11 cellular contexts compared by ENCODE assay signal in the genomic region with DNA sequence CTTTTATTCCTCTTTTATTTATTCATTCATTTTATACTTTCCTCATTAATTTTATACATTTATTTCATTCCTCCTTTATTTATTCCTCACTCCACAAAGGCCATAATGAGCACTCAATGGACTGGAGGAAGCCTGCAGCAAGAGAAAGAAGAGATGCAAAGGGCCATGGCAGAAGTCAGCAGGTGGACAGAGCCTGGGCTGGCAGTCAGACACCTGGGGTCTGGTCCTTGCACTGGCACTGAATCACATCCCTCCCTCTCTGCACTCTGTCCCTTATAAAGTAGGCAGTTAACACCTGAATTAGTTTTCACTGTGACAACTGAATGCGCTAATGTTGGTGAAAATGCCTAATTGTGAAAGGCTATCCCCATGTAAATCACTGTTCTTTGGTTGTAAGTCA. TPM values are rescaled to one million over a fixed set of nuclear protein-coding genes. Genes with fewer than 3 reads are reported as not detected.
"Had no signal": no experiment of that assay in that cellular context is flagged by ENCODE, and none has a peak within 500 bp of the region (broad histone marks: within the 10 kb centered on the region; RNA-seq: fewer than 3 reads in every experiment).

No MANE protein-coding gene starts in this region.

- FAIRE-seq: HepG2, HTR-8/SVneo, K562 had no signal

- DNase-seq: IMR-90, Karpas-422, KBM-7, KG1 had no signal

- ATAC-seq: HepG2, K562 had no signal

- H3K4me2 ChIP-seq: KMS-11 had no signal

- H3K4me3 Mint-ChIP-seq: IgD-negative memory B cell had no signal

- H3K27ac ChIP-seq: HL-60, KMS-11 had no signal

- H3K9ac ChIP-seq: KMS-11 had no signal

- H3K9me3 Mint-ChIP-seq: IgD-negative memory B cell had no signal

- H3K27ac Mint-ChIP-seq: IgD-negative memory B cell had no signal

- H3K4me3 ChIP-seq: K562 had no signal

RNA-seq across cellular contexts. Expression of a gene that starts 38.6 kb away (rescaled TPM):
- total RNA-seq: HT-29 had no signal
